8 cellular contexts compared by ENCODE assay signal in the genomic region with DNA sequence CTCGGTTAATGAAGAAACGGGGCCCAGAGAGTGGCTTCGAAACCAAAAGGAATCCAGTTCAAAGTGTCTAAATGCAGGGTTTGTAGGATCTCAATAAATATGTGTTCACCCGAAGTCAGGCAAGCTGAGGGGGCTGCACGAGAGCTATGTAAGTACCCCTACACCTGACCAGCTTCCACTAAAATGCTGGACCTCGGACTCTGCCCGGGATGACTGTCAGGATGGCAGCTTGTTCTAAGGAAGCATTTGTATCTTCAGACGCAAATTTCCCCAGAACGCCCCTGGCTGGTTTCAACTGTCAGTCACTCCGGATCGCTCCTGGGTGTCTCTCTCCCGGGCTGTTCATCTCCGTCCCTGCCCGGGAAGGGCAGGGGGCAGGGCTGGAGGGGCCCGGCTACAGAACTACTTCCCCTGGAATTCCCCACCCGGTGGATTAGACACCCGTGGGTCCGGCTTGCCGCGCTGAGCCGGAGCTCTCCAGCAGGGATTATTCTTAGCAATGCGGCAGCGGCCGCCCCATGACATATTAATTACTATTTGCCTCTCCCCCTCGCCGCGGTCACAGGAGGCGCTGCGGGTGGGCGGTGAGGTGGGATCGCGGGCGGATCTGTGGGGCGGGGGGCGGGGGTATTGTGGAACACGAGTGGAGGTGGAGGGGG.
A peak's percentile ranks its signal among the peaks of the same experiment; 100 is the strongest.
DNase-seq lines count a peak whose midpoint lies in the region; ATAC-seq and TF ChIP-seq lines count a peak whose summit lies in the region.

No MANE protein-coding gene starts in this region.

- H3K27me3 ChIP-seq in ACC112 (ENCODE audit: insufficient read depth, low read length) (no peaks in the 10 kb centered on the region), MG63 (no peaks in the 10 kb centered on the region), muscle layer of duodenum (ENCODE audit: low read depth, low read length) (peaks cover 4% of the 10 kb centered on the region)

- peak; percentile 8 for DNase-seq in MG63
- DNase-seq in epithelial cell of esophagus (ENCODE audit: low read depth), result peak; percentile 23
- no peak for DNase-seq in iPS-NIHi7 (ENCODE audit: extremely low spot score)
- no peak for DNase-seq in HUDEP-2 (lab: John Stamatoyannopoulos, UW; ENCODE audit: unreplicated experiment in 76 of 76)
- no peak for DNase-seq in GOT3 (lab: John Stamatoyannopoulos, UW)

- no peaks in the 10 kb centered on the region for H3K36me3 ChIP-seq in ACC112 (ENCODE audit: insufficient read depth, low read length)
- no peaks in the 10 kb centered on the region for H3K36me3 ChIP-seq in MG63
- no peaks in the 10 kb centered on the region for H3K36me3 ChIP-seq in muscle layer of duodenum (ENCODE audit: control insufficient read depth in 1 of 2, insufficient read depth in 2 of 2, low read length in 2 of 2)

- H2AFZ ChIP-seq in ACC112 (ENCODE audit: low read length, unreplicated experiment), result peak overlapping the region; percentile 36

- no peaks in the 10 kb centered on the region for H3K79me2 ChIP-seq in ACC112 (ENCODE audit: control insufficient read depth, insufficient read depth, low read length, unreplicated experiment)

- no peak for TF ChIP-seq CTCF in epithelial cell of esophagus (IDR thresholded peaks at IDR 0.05; ENCODE audit: insufficient read depth, low read depth, low read length, missing control alignments)

- ATAC-seq in HG02798 (IDR thresholded peaks at IDR 0.05; ENCODE audit: poor library complexity, unreplicated experiment), result no peak

- H3K27ac ChIP-seq in ACC112 (ENCODE audit: low read depth, low read length) (no peak overlapping the region), muscle layer of duodenum (ENCODE audit: low read length) (no peak overlapping the region)

- peak overlapping the region; percentile 91 for H3K4me3 ChIP-seq in ACC112 (ENCODE audit: low read depth, low read length)
- H3K4me3 ChIP-seq in MG63, result peak overlapping the region; percentile 46
- peak overlapping the region; percentile 63 for H3K4me3 ChIP-seq in epithelial cell of esophagus (ENCODE audit: low read length)
- peak overlapping the region; percentile 37 to 70 for H3K4me3 ChIP-seq in muscle layer of duodenum (ENCODE audit: low read depth in 1 of 2, low read length in 2 of 2)

- no peaks in the 10 kb centered on the region for H3K9me3 ChIP-seq in MG63
- H3K9me3 ChIP-seq in muscle layer of duodenum (ENCODE audit: control insufficient read depth in 1 of 2, low read length in 2 of 2), result no peaks in the 10 kb centered on the region

- H3K4me1 ChIP-seq in ACC112 (ENCODE audit: control insufficient read depth, insufficient read depth, low read length, unreplicated experiment) (no peaks in the 10 kb centered on the region), muscle layer of duodenum (ENCODE audit: control insufficient read depth in 1 of 2, insufficient read depth in 2 of 2, low read length in 2 of 2) (peaks cover 0 to 19% of the 10 kb centered on the region in 2 donors)

Comparison
In these comparisons a context has a peak if more than half of its experiments do, and no peak if none do; other contexts are left out.
1. DNase-seq: peak in MG63 (single experiment) and epithelial cell of esophagus (single experiment); none in iPS-NIHi7 (single experiment), HUDEP-2 (0 of 76) and GOT3 (single experiment).
2. Peak in every context shown above with its lines, with median percentiles within 50 percentile points of each other: H3K4me3 ChIP-seq.